Comparison of ENCODE assay signal across 8 cellular contexts in genomic region chr6:156685823-156686428, GRCh38.
DNase-seq lines count a peak whose midpoint lies in the region; ATAC-seq and TF ChIP-seq lines count a peak whose summit lies in the region.

No MANE protein-coding gene starts in this region.

- H3K27ac ChIP-seq in IMR-90 (ENCODE audit: insufficient read depth, low read length) (peak overlapping the region; percentile 99; the same call in 1 of the 2 replicates), caudate nucleus (ENCODE audit: low read depth, low read length) (peak overlapping the region; percentile 99)

- in situ Hi-C loops in IMR-90 (cut with MboI; ENCODE audit: low sequenced_read_pairs): loop anchor here (25.0 kb wide), 1 partner anchor 1349 kb away; no protein-coding TSS in a partner anchor

- BruUV-seq in IMR-90 (replicated peaks; lab: Mats Ljungman, UMichigan): no TSS peak

- peak overlapping the region; percentile 88 to 99 (median 96) for H3K27ac Mint-ChIP-seq in naive B cell

- H3K4ac ChIP-seq in IMR-90 (ENCODE audit: low read depth, low read length): peak overlapping the region; percentile 88

- peak overlapping the region; percentile 94 for H3K9ac ChIP-seq in IMR-90 (ENCODE audit: low read depth, low read length)

- peak overlapping the region; percentile 98; the same call in 1 of the 2 replicates for H3K56ac ChIP-seq in IMR-90 (ENCODE audit: extremely low read depth, insufficient read depth, low read length)

- DNase-seq in BE2C (no peak), IMR-90 (no peak), caudate nucleus (lab: John Stamatoyannopoulos, UW) (peak in 5 of 61 donors; percentile 1 to 15 (median 8)), naive B cell (no peak), T1000 (lab: John Stamatoyannopoulos, UW) (no peak), COLO668 (lab: John Stamatoyannopoulos, UW; ENCODE audit: unreplicated experiment) (no peak)
- DNase-seq in activated effector memory CD4-positive, alpha-beta T cell treated with Interleukin-2 at 50 U/mL for 16 hours: no peak

- H3K9me3 ChIP-seq in BE2C (no peaks in the 10 kb centered on the region), IMR-90 (ENCODE audit: control insufficient read depth, insufficient read depth, low read length) (no peaks in the 10 kb centered on the region)

- H3K4me1 ChIP-seq in BE2C (peaks cover 3% of the 10 kb centered on the region; the same call in 1 of the 2 replicates), IMR-90 (ENCODE audit: control insufficient read depth, insufficient read depth, low read length) (no peaks in the 10 kb centered on the region)

- no peak overlapping the region for H2AK9ac ChIP-seq in IMR-90 (replicated peaks; ENCODE audit: low read depth, low read length, poor library complexity)

- no peak overlapping the region for H2BK15ac ChIP-seq in IMR-90 (ENCODE audit: low read depth, low read length)

- peak overlapping the region; percentile 94 for H2BK5ac ChIP-seq in IMR-90 (ENCODE audit: low read depth, low read length, poor library complexity, severe bottlenecking)

- no peak overlapping the region for H4K91ac ChIP-seq in IMR-90 (ENCODE audit: insufficient read depth, low read depth, low read length)

- peaks cover 5% of the 10 kb centered on the region; the same call in 1 of the 2 replicates for H3K9me1 ChIP-seq in IMR-90 (ENCODE audit: insufficient read depth, low read length)

- H2AK5ac ChIP-seq in IMR-90 (ENCODE audit: low read depth, low read length): no peak overlapping the region

- H2BK20ac ChIP-seq in IMR-90 (ENCODE audit: low read depth, low read length): no peak overlapping the region

- H4K20me1 ChIP-seq in IMR-90 (ENCODE audit: insufficient read depth, low read length): no peaks in the 10 kb centered on the region

- no peak for TF ChIP-seq POLR2A in IMR-90 (IDR thresholded peaks at IDR 0.05; ENCODE audit: low read depth, low read length)

- peaks cover 39 to 50% (median 47%) of the 10 kb centered on the region in 3 donors for H3K4me1 Mint-ChIP-seq in naive B cell

- peak overlapping the region; percentile 78; the same call in 1 of the 2 replicates for H3K18ac ChIP-seq in IMR-90 (ENCODE audit: low read depth, low read length)

- dilution Hi-C loops in IMR-90 (cut with HindIII; ENCODE audit: low sequenced_read_pairs, unreplicated experiment): no loop called here

- H3K14ac ChIP-seq in IMR-90 (replicated peaks; ENCODE audit: low read depth, low read length): peak overlapping the region; percentile 76; the same call in 1 of the 2 replicates

- no peaks in the 10 kb centered on the region for H3K27me3 Mint-ChIP-seq in naive B cell

- H3K36me3 ChIP-seq in BE2C (no peaks in the 10 kb centered on the region), IMR-90 (ENCODE audit: control insufficient read depth, insufficient read depth, low read length) (no peaks in the 10 kb centered on the region)

- no peak overlapping the region for H4K5ac ChIP-seq in IMR-90 (ENCODE audit: low read depth, low read length)

- intact Hi-C loops in IMR-90 (cut with micrococcal nuclease): loop anchor here (1.0 to 10.0 kb wide), 4 partner anchors 122 to 1359 kb away; no protein-coding TSS in a partner anchor

- CTCF ChIA-PET in IMR-90 (lab: Yijun Ruan, JAX): interaction anchor here (0.7 kb wide), 1 partner anchor 8 kb away, joined by 3 read pairs; no protein-coding TSS in a partner anchor

- H2BK120ac ChIP-seq in IMR-90 (ENCODE audit: low read depth, low read length): peak overlapping the region; percentile 88; the same call in 1 of the 2 replicates

- TF ChIP-seq RAD21 in IMR-90 (IDR thresholded peaks at IDR 0.05; ENCODE audit: low read length): no peak

- H3K27me3 ChIP-seq in BE2C (no peaks in the 10 kb centered on the region), IMR-90 (ENCODE audit: control insufficient read depth, insufficient read depth, low read length) (no peaks in the 10 kb centered on the region)

- H4K8ac ChIP-seq in IMR-90 (ENCODE audit: low read depth in 2 of 2, low read length in 2 of 2): peak overlapping the region; percentile 93 to 95; a peak in 2 of 4 replicates

- POLR2A ChIA-PET in IMR-90 (lab: Charles Lee; ENCODE audit: unreplicated experiment): interaction anchor here (1.0 kb wide), 1 partner anchor 91 kb away, joined by 6 read pairs; the partner anchor contains the start of gene ARID1B

- no peaks in the 10 kb centered on the region for H3K36me3 Mint-ChIP-seq in naive B cell

- ATAC-seq in IMR-90 (ENCODE audit: low read depth): no peak
- no peak for ATAC-seq in naive B cell (ENCODE audit: low read depth in 2 of 2)
- no peak for ATAC-seq in HG02642 (IDR thresholded peaks at IDR 0.05; ENCODE audit: poor library complexity, unreplicated experiment)

- H3K79me1 ChIP-seq in IMR-90 (ENCODE audit: low read depth in 1 of 2, low read length in 2 of 2): no peaks in the 10 kb centered on the region

- H3K4me3 Mint-ChIP-seq in naive B cell: peak overlapping the region; percentile 79 to 96 (median 93)

- H3K23ac ChIP-seq in IMR-90 (ENCODE audit: low read depth, low read length): peak overlapping the region; percentile 75; the same call in 1 of the 2 replicates

- 30% methylated on average over 2 of the region's 8 CpGs; no CpG with 5 or more reads in 1 of the 2 experiments for WGBS in IMR-90 (ENCODE audit: extremely low coverage in 2 of 2, insufficient read length in 1 of 2), 2 experiments

- no peak for TF ChIP-seq CTCF in BE2C (IDR thresholded peaks at IDR 0.05; ENCODE audit: low read depth, low read length)
- no peak for TF ChIP-seq CTCF in IMR-90 (conservative IDR thresholded peaks at IDR 0.05; ENCODE audit: low read depth, low read length)

- peak overlapping the region; percentile 81 for H3K4me3 ChIP-seq in BE2C (ENCODE audit: low read depth, low read length)
- peak overlapping the region; percentile 70 for H3K4me3 ChIP-seq in IMR-90 (ENCODE audit: insufficient read depth, low read depth, low read length)

- H3K9me3 Mint-ChIP-seq in naive B cell: no peaks in the 10 kb centered on the region

- peak overlapping the region; percentile 100 for H3K4me2 ChIP-seq in IMR-90 (ENCODE audit: low read depth, low read length)

- peak overlapping the region; percentile 71 for H2AFZ ChIP-seq in IMR-90 (replicated peaks; ENCODE audit: low read length, poor library complexity)

TF ChIP-seq in IMR-90, 13 proteins besides CTCF, POLR2A, EP300 and RAD21:
- TF ChIP-seq USF2 (IDR thresholded peaks at IDR 0.05; ENCODE audit: low read depth, low read length) (no peak), FOS (IDR thresholded peaks at IDR 0.05; ENCODE audit: low read depth, low read length) (no peak), MAZ (IDR thresholded peaks at IDR 0.05; ENCODE audit: borderline replicate concordance, low read depth, low read length) (no peak)
